In the genomic region with DNA sequence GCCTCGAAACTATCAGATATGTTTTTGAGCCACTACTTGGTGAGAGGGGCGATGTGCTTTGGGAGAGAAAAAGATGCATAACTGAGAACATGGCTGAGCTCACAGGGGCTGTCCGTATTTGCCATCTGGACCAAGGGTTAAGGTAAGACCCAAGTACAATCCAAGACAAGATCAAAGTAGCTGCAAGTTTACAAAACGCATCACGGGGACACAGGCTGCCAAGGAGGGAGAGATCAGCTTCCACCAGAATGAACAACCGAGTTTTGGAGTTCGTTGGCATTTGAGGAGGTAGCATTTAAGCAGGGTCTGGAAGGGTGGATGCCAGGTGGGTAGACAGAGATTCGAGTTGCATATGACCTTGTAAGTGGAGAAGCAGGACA, we compare ENCODE assay signal across 1 cellular context.
TF ChIP-seq lines count a peak whose summit lies in the region.

No MANE protein-coding gene starts in this region.

TF ChIP-seq in endothelial cell of umbilical vein, 7 proteins besides CTCF, POLR2A, EP300 and RAD21:
- TF ChIP-seq GATA2 (IDR thresholded peaks at IDR 0.05; ENCODE audit: insufficient read depth, insufficient read length, low read depth, low read length) (no peak), MYC (IDR thresholded peaks at IDR 0.05; ENCODE audit: low read depth, low read length) (no peak), POLR2AphosphoS5 (IDR thresholded peaks at IDR 0.05; ENCODE audit: insufficient read depth, low read depth, low read length) (no peak), JUN (IDR thresholded peaks at IDR 0.05; ENCODE audit: borderline replicate concordance, insufficient read depth, insufficient read length, low read depth) (no peak), EZH2 (IDR thresholded peaks at IDR 0.05; ENCODE audit: borderline replicate concordance, low read depth, low read length, severe bottlenecking) (no peak), FOS (IDR thresholded peaks at IDR 0.05; ENCODE audit: borderline replicate concordance, insufficient read depth, low read length) (no peak)
- TF ChIP-seq, protein P1, sequence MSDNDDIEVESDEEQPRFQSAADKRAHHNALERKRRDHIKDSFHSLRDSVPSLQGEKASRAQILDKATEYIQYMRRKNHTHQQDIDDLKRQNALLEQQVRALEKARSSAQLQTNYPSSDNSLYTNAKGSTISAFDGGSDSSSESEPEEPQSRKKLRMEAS (IDR thresholded peaks at IDR 0.05; ENCODE audit: insufficient read depth, insufficient read length): no peak
